Comparison of ENCODE assay signal across 17 cellular contexts in the genomic region with DNA sequence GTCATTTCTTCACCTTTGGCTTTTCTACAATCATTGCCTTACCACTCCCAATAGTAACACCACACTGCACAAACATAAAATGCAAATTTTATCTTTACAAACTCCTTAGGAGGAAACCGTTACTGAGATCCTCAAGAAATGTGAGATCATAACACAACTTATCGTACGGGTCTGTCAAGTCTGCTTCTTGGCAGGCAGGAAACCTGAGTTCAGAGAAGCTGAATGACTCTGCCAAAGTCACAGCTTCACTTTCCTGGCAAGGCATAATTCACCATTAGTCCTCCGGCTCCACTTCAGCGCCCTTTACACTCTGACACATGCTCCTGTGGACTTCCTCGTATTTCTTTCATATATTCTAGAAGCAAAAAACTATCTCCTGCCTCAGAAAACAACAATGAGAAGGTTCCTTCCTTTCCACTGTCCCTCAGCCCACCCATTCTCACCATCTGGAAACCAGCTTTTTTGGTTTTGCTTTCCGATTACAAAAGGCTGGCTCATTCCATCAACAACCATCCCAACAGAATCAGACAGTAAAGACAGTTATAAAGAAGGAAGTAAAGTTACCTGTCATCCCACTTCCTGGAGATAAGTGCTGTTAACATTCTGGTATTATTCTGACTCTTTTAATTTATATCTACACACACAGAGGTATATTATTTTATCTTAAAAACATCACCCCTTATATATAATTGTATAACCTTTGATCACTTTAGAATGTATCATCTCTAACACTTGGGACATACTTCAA.
DNase-seq lines count a peak whose midpoint lies in the region; ATAC-seq, FAIRE-seq and TF ChIP-seq lines count a peak whose summit lies in the region.
"Had no signal": no experiment of that assay in that cellular context is flagged by ENCODE, and none has a peak within 500 bp of the region (broad histone marks: within the 10 kb centered on the region; RNA-seq: fewer than 3 reads in every experiment).

No MANE protein-coding gene starts in this region.

- no peaks in the 10 kb centered on the region for H3K27me3 ChIP-seq in adipocyte (replicated peaks; ENCODE audit: control insufficient read depth, insufficient read depth, low read length)
- H3K27me3 ChIP-seq in small intestine (ENCODE audit: control insufficient read depth in 2 of 2, insufficient read depth in 2 of 2, low read length in 2 of 2), result no peaks in the 10 kb centered on the region
- H3K27me3 ChIP-seq in effector memory CD4-positive, alpha-beta T cell (replicated peaks; ENCODE audit: control insufficient read depth, insufficient read depth, low read length, poor library complexity, severe bottlenecking), result no peaks in the 10 kb centered on the region
- H3K27me3 ChIP-seq in SK-N-SH (ENCODE audit: insufficient read depth), result no peaks in the 10 kb centered on the region

- no peak for TF ChIP-seq CTCF in foreskin fibroblast (IDR thresholded peaks at IDR 0.05; ENCODE audit: low read depth, low read length)
- TF ChIP-seq CTCF in SK-N-SH (IDR thresholded peaks at IDR 0.05), result no peak

- DNase-seq in GM19239 (ENCODE audit: insufficient read length, low spot score), result no peak
- DNase-seq in OCI-M1 (lab: John Stamatoyannopoulos, UW), result peak; percentile 32
- DNase-seq in adipocyte (ENCODE audit: low read depth), result no peak
- peak; percentile 72 for DNase-seq in small intestine
- DNase-seq in effector memory CD4-positive, alpha-beta T cell, result no peak
- DNase-seq in foreskin fibroblast, result no peak
- DNase-seq in SK-N-SH, result no peak
- DNase-seq: activated CD4-positive, CD25-positive, alpha-beta regulatory T cell; aorta; effector memory CD8-positive, alpha-beta T cell; GOT3; hippocampal formation; NCI-H748 treated with DMSO at 0.1 percent for 48 hours; SHP77 treated with DMSO at 0.1 percent for 48 hours; substantia nigra had no signal

- H3K9ac ChIP-seq in adipocyte (ENCODE audit: low read length), result no peak overlapping the region
- H3K9ac ChIP-seq in SK-N-SH, result no peak overlapping the region
- H3K9ac ChIP-seq: parathyroid adenoma had no signal

- ATAC-seq in GM18861 (IDR thresholded peaks at IDR 0.05; ENCODE audit: unreplicated experiment), result no peak
- ATAC-seq: effector memory CD8-positive, alpha-beta T cell had no signal

- H3K9me2 ChIP-seq in SK-N-SH, result no peaks in the 10 kb centered on the region

- no peaks in the 10 kb centered on the region for H3F3A ChIP-seq in SK-N-SH (replicated peaks; ENCODE audit: insufficient read depth)

- POLR2A ChIA-PET in SK-N-SH (lab: Yijun Ruan, JAX), result no interaction called here

- peak; percentile 33 for FAIRE-seq in GM19239 (lab: Jason Lieb, UNC)
- FAIRE-seq in small intestine (lab: Jason Lieb, UNC), result no peak

- peak overlapping the region; percentile 2 for H3K4me3 ChIP-seq in adipocyte (ENCODE audit: low read length)
- no peak overlapping the region for H3K4me3 ChIP-seq in small intestine (ENCODE audit: low read depth in 1 of 2, low read length in 2 of 2)
- H3K4me3 ChIP-seq in effector memory CD4-positive, alpha-beta T cell (ENCODE audit: insufficient read depth, low read depth, low read length, poor library complexity, severe bottlenecking), result no peak overlapping the region
- no peak overlapping the region for H3K4me3 ChIP-seq in foreskin fibroblast (ENCODE audit: low read depth in 1 of 2, low read length in 2 of 2)
- no peak overlapping the region for H3K4me3 ChIP-seq in SK-N-SH (ENCODE audit: low read depth in 2 of 2, low read length in 1 of 2)

- no peak overlapping the region for H2AFZ ChIP-seq in SK-N-SH (ENCODE audit: low read depth)
- H2AFZ ChIP-seq: parathyroid adenoma had no signal

- H3K79me2 ChIP-seq in SK-N-SH (ENCODE audit: insufficient read depth), result no peaks in the 10 kb centered on the region
- H3K79me2 ChIP-seq: parathyroid adenoma had no signal

- H3K4me2 ChIP-seq in SK-N-SH, result no peak overlapping the region

- TF ChIP-seq EP300 in SK-N-SH (IDR thresholded peaks at IDR 0.05; ENCODE audit: borderline replicate concordance in 1 of 2, low read depth in 1 of 2, low read length in 1 of 2), result no peak

- H3K9me3 ChIP-seq in adipocyte (ENCODE audit: control insufficient read depth, low read length) (no peaks in the 10 kb centered on the region), small intestine (ENCODE audit: control insufficient read depth, low read depth) (no peaks in the 10 kb centered on the region), SK-N-SH (no peaks in the 10 kb centered on the region)
- H3K9me3 ChIP-seq in effector memory CD4-positive, alpha-beta T cell (ENCODE audit: control insufficient read depth, low read length), result no peaks in the 10 kb centered on the region

- CTCF ChIA-PET in SK-N-SH (lab: Yijun Ruan, JAX), result no interaction called here

- H3K36me3 ChIP-seq in adipocyte (ENCODE audit: control insufficient read depth, insufficient read depth, low read length, severe bottlenecking) (no peaks in the 10 kb centered on the region), small intestine (ENCODE audit: control insufficient read depth in 2 of 2, insufficient read depth in 2 of 2, low read length in 2 of 2) (no peaks in the 10 kb centered on the region), SK-N-SH (replicated peaks in 1 of 2; ENCODE audit: control insufficient read depth in 1 of 2, insufficient read depth in 2 of 2, low read length in 1 of 2) (no peaks in the 10 kb centered on the region)
- H3K36me3 ChIP-seq in effector memory CD4-positive, alpha-beta T cell (ENCODE audit: control insufficient read depth, insufficient read depth, low read length), result no peaks in the 10 kb centered on the region

- peak overlapping the region in 1 of 2 donors; percentile 26 for H3K27ac ChIP-seq in small intestine (ENCODE audit: low read depth in 1 of 2, low read length in 1 of 2)
- H3K27ac ChIP-seq in effector memory CD4-positive, alpha-beta T cell (ENCODE audit: insufficient read depth, low read length, poor library complexity, severe bottlenecking), result no peak overlapping the region
- no peak overlapping the region for H3K27ac ChIP-seq in SK-N-SH (ENCODE audit: low read depth in 2 of 2, low read length in 1 of 2)
- H3K27ac ChIP-seq: parathyroid adenoma had no signal

- TF ChIP-seq RAD21 in SK-N-SH (IDR thresholded peaks at IDR 0.05; ENCODE audit: low read length), result no peak

- 27 to 37% (median 32%) methylated on average over 7 of the region's 7 CpGs for WGBS in small intestine, 3 donors
- WGBS in SK-N-SH (ENCODE audit: low lambda C conversion rate), result 57% methylated on average over 7 of the region's 7 CpGs

- H4K20me1 ChIP-seq in SK-N-SH (ENCODE audit: insufficient read depth), result no peaks in the 10 kb centered on the region

- peaks cover 5% of the 10 kb centered on the region for H3K4me1 ChIP-seq in adipocyte (ENCODE audit: control insufficient read depth, insufficient read depth, low read length)
- H3K4me1 ChIP-seq in small intestine (ENCODE audit: control insufficient read depth in 2 of 2, insufficient read depth in 1 of 2, low read depth in 1 of 2, low read length in 1 of 2), result no peaks in the 10 kb centered on the region
- H3K4me1 ChIP-seq in effector memory CD4-positive, alpha-beta T cell (ENCODE audit: control insufficient read depth, insufficient read depth, low read length, poor library complexity, severe bottlenecking), result no peaks in the 10 kb centered on the region
- peaks cover 0 to 11% of the 10 kb centered on the region in 2 experiments; a peak in 2 of 4 replicates for H3K4me1 ChIP-seq in SK-N-SH (ENCODE audit: control insufficient read depth in 1 of 2, insufficient read depth in 2 of 2, low read depth in 1 of 2, low read length in 1 of 2)

TF ChIP-seq in SK-N-SH, 30 proteins besides CTCF, POLR2A, EP300 and RAD21:
- no peak for TF ChIP-seq SMC3 (IDR thresholded peaks at IDR 0.05; ENCODE audit: low read depth, low read length)
- TF ChIP-seq EZH2phosphoT487 (IDR thresholded peaks at IDR 0.05; ENCODE audit: borderline replicate concordance, low read depth), result no peak

Comparison
In these comparisons a context has a peak if more than half of its experiments do, and no peak if none do; other contexts are left out.
1. DNase-seq: peak in OCI-M1 (single experiment) and small intestine (single experiment); none in GM19239 (single experiment), adipocyte (single experiment), effector memory CD4-positive, alpha-beta T cell (0 of 3), foreskin fibroblast (0 of 2) and SK-N-SH (single experiment).